In the genomic region with DNA sequence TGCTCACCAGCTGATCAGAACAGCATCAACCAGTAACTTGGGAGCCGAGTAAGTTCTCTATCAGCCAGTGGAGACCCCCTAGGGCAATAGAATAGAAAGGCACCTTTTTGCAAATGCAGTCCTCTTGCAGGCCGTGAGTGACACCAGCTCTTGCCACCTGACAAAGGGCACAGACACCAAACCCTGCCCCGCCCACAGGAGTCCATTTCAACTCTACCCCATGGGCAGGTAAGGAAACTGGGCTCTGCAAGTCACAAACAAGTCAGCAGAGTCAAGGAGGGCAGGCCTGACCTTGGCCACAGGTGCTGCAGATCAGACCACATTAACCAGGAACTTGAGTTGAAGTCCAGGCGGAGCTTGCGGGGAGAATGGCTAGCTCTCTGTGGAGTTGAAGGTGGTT, we compare ENCODE assay signal across 19 cellular contexts.
"Had no signal": no experiment of that assay in that cellular context is flagged by ENCODE, and none has a peak within 500 bp of the region (broad histone marks: within the 10 kb centered on the region; RNA-seq: fewer than 3 reads in every experiment).

No MANE protein-coding gene starts in this region.

- H3K36me3 ChIP-seq: left ventricle myocardium inferior, pancreas, thyroid gland, uterus had no signal

- H3K27ac Mint-ChIP-seq: activated B cell treated with CpG ODN at 0.5 μM for 24 hours; activated CD8-positive, alpha-beta T cell treated with anti-CD3 and anti-CD28 coated beads, Interleukin-2, amount 10 ng/mL, durations not matched to agents 7 days and 5 days; activated naive CD8-positive, alpha-beta T cell; activated T-cell treated with anti-CD3 and anti-CD28 coated beads, Interleukin-2, amount 50 U/mL, for 72 hours; memory B cell; natural killer cell; stimulated activated memory B cell treated with anti-CD40 and anti-IgM and Interleukin-4, amounts not matched to agents 10 μg/mL and 1 μg/mL and 100 μg/mL, for 72 hours had no signal

- H3K4me1 Mint-ChIP-seq: activated B cell treated with CpG ODN at 0.5 μM for 24 hours; memory B cell; natural killer cell; stimulated activated memory B cell treated with anti-CD40 and anti-IgM and Interleukin-4, amounts not matched to agents 10 μg/mL and 1 μg/mL and 100 μg/mL, for 72 hours had no signal

- H3K27ac ChIP-seq: hepatocyte, left ventricle myocardium inferior, pancreas, thyroid gland, uterus had no signal

- H3K4me1 ChIP-seq: uterus had no signal

- H3K4me3 Mint-ChIP-seq: activated B cell treated with CpG ODN at 0.5 μM for 24 hours; activated CD8-positive, alpha-beta T cell treated with anti-CD3 and anti-CD28 coated beads, Interleukin-2, amount 10 ng/mL, durations not matched to agents 7 days and 5 days; activated naive CD8-positive, alpha-beta T cell; activated T-cell treated with anti-CD3 and anti-CD28 coated beads, Interleukin-2, amount 50 U/mL, for 72 hours; memory B cell; natural killer cell; stimulated activated memory B cell treated with anti-CD40 and anti-IgM and Interleukin-4, amounts not matched to agents 10 μg/mL and 1 μg/mL and 100 μg/mL, for 72 hours had no signal

- H3K27me3 Mint-ChIP-seq: activated naive CD8-positive, alpha-beta T cell had no signal

- H3K4me3 ChIP-seq: hepatocyte, left ventricle myocardium inferior, pancreas, thyroid gland, uterus had no signal

- H3K9me3 ChIP-seq: left ventricle myocardium inferior, pancreas, thyroid gland, uterus had no signal

- H3K36me3 Mint-ChIP-seq: activated naive CD8-positive, alpha-beta T cell; memory B cell; natural killer cell; stimulated activated memory B cell treated with anti-CD40 and anti-IgM and Interleukin-4, amounts not matched to agents 10 μg/mL and 1 μg/mL and 100 μg/mL, for 72 hours had no signal

- H3K27me3 ChIP-seq: hepatocyte, pancreas, thyroid gland, uterus had no signal

- H3K9me3 Mint-ChIP-seq: activated B cell treated with CpG ODN at 0.5 μM for 24 hours; memory B cell; natural killer cell; stimulated activated memory B cell treated with anti-CD40 and anti-IgM and Interleukin-4, amounts not matched to agents 10 μg/mL and 1 μg/mL and 100 μg/mL, for 72 hours had no signal

- DNase-seq: activated B cell treated with CpG ODN at 0.5 μM for 24 hours; activated CD4-positive, alpha-beta T cell treated with anti-CD3 and anti-CD28 coated beads for 48 hours; activated CD8-positive, alpha-beta memory T cell treated with anti-CD3 and anti-CD28 coated beads, Interleukin-2, amount 50 U/mL, for 4 hours; activated CD8-positive, alpha-beta T cell treated with anti-CD3 and anti-CD28 coated beads, Interleukin-2, amount 10 ng/mL, durations not matched to agents 7 days and 5 days; activated gamma-delta T cell; activated T-cell treated with anti-CD3 and anti-CD28 coated beads, Interleukin-2, amount 50 U/mL, for 72 hours; amniotic stem cell; left ventricle myocardium inferior; natural killer cell; pancreas; stimulated activated CD4-positive, alpha-beta T cell treated with anti-CD3 and anti-CD28 coated beads, Interleukin-2, amount 100 ng/mL, for 48 hours; T-helper 2 cell; thyroid gland; uterus had no signal

- ATAC-seq: activated CD8-positive, alpha-beta T cell treated with anti-CD3 and anti-CD28 coated beads, Interleukin-2, amount 10 ng/mL, durations not matched to agents 7 days and 5 days; activated T-cell treated with anti-CD3 and anti-CD28 coated beads, Interleukin-2, amount 50 U/mL, for 72 hours; esophagus mucosa; natural killer cell; stimulated activated memory B cell treated with anti-CD40 and anti-IgM and Interleukin-4, amounts not matched to agents 10 μg/mL and 1 μg/mL and 100 μg/mL, for 72 hours had no signal
